Comparison of ENCODE assay signal across 14 cellular contexts in the genomic region with DNA sequence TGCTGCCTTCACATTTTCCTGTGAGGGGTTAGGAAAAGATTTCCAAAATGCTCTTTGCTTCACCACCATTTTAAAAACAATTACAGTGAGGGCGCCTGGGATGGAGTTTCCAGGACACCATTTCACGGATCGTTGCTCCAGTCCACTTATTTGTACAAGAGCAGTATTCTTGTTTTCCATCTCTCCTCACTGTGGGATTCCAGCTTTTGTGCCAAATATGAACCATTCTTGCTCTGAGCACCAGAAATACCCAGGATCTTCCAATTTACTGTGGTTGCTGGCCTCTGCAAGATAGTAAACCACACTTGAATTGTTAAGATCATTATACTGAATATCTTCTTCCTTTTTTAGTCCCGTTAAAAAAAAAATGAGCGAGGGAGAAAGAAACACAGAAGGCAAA.
"Had no signal": no experiment of that assay in that cellular context is flagged by ENCODE, and none has a peak within 500 bp of the region (broad histone marks: within the 10 kb centered on the region; RNA-seq: fewer than 3 reads in every experiment).

No MANE protein-coding gene starts in this region.

- H3K4me3 ChIP-seq: ascending aorta, ovary, sigmoid colon had no signal

- H3K27ac Mint-ChIP-seq: activated naive CD4-positive, alpha-beta T cell treated with anti-CD3 and anti-CD28 coated beads for 36 hours; activated T-helper 17 cell treated with anti-CD3 and anti-CD28 coated beads, Interleukin-2, amount 50 U/mL, for 72 hours; nephron; stimulated activated naive CD8-positive, alpha-beta T cell treated with anti-CD3 and anti-CD28 coated beads, Interleukin-15, amount 100 ng/mL, for 72 hours; type B pancreatic cell had no signal

- H3K9me3 Mint-ChIP-seq: activated naive CD4-positive, alpha-beta T cell treated with anti-CD3 and anti-CD28 coated beads for 36 hours had no signal

- H3K4me1 ChIP-seq: ascending aorta had no signal

- ATAC-seq: activated T-helper 17 cell treated with anti-CD3 and anti-CD28 coated beads, Interleukin-2, amount 50 U/mL, for 72 hours; stimulated activated naive CD8-positive, alpha-beta T cell treated with anti-CD3 and anti-CD28 coated beads, Interleukin-15, amount 100 ng/mL, for 72 hours had no signal

- DNase-seq: activated CD4-positive, alpha-beta T cell treated with anti-CD3 and anti-CD28 coated beads, Interleukin-2, amount 50 U/mL, for 48 hours; activated CD4-positive, CD25-positive, alpha-beta regulatory T cell treated with anti-CD3 and anti-CD28 coated beads, Interleukin-2, amount 50 U/mL, for 72 hours; activated naive CD4-positive, alpha-beta T cell treated with anti-CD3 and anti-CD28 coated beads for 36 hours; erythroblast; hypothalamus; ovary; sigmoid colon; stimulated activated CD4-positive, alpha-beta T cell treated with anti-CD3 and anti-CD28 coated beads, Interleukin-1b, Interleukin-23, amount 100 ng/mL, for 48 hours; stimulated activated naive CD8-positive, alpha-beta T cell treated with anti-CD3 and anti-CD28 coated beads, Interleukin-15, amount 100 ng/mL, for 72 hours; T-helper 9 cell had no signal

- H3K9me3 ChIP-seq: ascending aorta, ovary, sigmoid colon had no signal

- H3K36me3 Mint-ChIP-seq: type B pancreatic cell had no signal

- H3K36me3 ChIP-seq: ascending aorta, ovary, sigmoid colon had no signal

- H3K27me3 ChIP-seq: ascending aorta, ovary, sigmoid colon had no signal

- H3K27ac ChIP-seq: ascending aorta, ovary, sigmoid colon had no signal
